Comparison of ENCODE assay signal across 8 cellular contexts in genomic region chrX:51892921-51893745, GRCh38. TPM values are rescaled to one million over a fixed set of nuclear protein-coding genes. Genes with fewer than 3 reads are reported as not detected.
DNase-seq lines count a peak whose midpoint lies in the region; FAIRE-seq and TF ChIP-seq lines count a peak whose summit lies in the region.

MAGED1 (plus strand) TSS chrX:51893623; CDS start chrX:51894305, 682 bp downstream.

- H3K4me3 ChIP-seq in MM.1S (ENCODE audit: low read length) (peak within 1 kb of the TSS; percentile 72), trophoblast cell (ENCODE audit: low read depth, low read length) (peak within 1 kb of the TSS; percentile 79), tibial nerve (peak within 1 kb of the TSS; percentile 38 to 66 (median 58))

- H3K9me3 ChIP-seq in MM.1S (replicated peaks; ENCODE audit: insufficient read depth, low read length) = no peaks in the 10 kb centered on the region
- no peaks in the 10 kb centered on the region for H3K9me3 ChIP-seq in trophoblast cell (ENCODE audit: insufficient read depth, low read depth, low read length)
- no peaks in the 10 kb centered on the region for H3K9me3 ChIP-seq in tibial nerve

- H2BK12ac ChIP-seq in trophoblast cell (ENCODE audit: low read length) = peak within 1 kb of the TSS; percentile 12

- H3K4me1 ChIP-seq in MM.1S (ENCODE audit: low read length) (no peaks in the 10 kb centered on the region), trophoblast cell (ENCODE audit: control insufficient read depth in 1 of 2, insufficient read depth in 2 of 2, low read length in 2 of 2) (peaks cover 14 to 21% of the 10 kb centered on the region in 2 experiments), tibial nerve (peaks cover 0 to 17% (median 5%) of the 10 kb centered on the region in 4 donors)

- peaks cover 7% of the 10 kb centered on the region for H3K79me1 ChIP-seq in trophoblast cell (ENCODE audit: low read length)

- TF ChIP-seq POLR2A in H54 (IDR thresholded peaks at IDR 0.05; ENCODE audit: low read depth, low read length) (peak; percentile 88), tibial nerve (IDR thresholded peaks at IDR 0.05) (peak; percentile 36 to 72)

- H3K79me2 ChIP-seq in MM.1S (ENCODE audit: low read length) (no peaks in the 10 kb centered on the region), trophoblast cell (ENCODE audit: control insufficient read depth, insufficient read depth, low read length, poor library complexity) (peaks cover 22% of the 10 kb centered on the region)

- H4K91ac ChIP-seq in trophoblast cell (ENCODE audit: low read depth, low read length) = peak within 1 kb of the TSS; percentile 85

- peak within 1 kb of the TSS; percentile 89 for H3K14ac ChIP-seq in trophoblast cell (ENCODE audit: low read length)

- H4K12ac ChIP-seq in trophoblast cell (ENCODE audit: low read depth, low read length) = peak within 1 kb of the TSS; percentile 59

- H3K4me2 ChIP-seq in MM.1S (ENCODE audit: low read depth, low read length) (peak within 1 kb of the TSS; percentile 62), trophoblast cell (ENCODE audit: low read length) (peak within 1 kb of the TSS; percentile 88)

- H3K4ac ChIP-seq in trophoblast cell (ENCODE audit: low read depth, low read length) = peak within 1 kb of the TSS; percentile 91

- H2AK5ac ChIP-seq in trophoblast cell (ENCODE audit: low read length) = peak within 1 kb of the TSS; percentile 79

- H2BK120ac ChIP-seq in trophoblast cell (ENCODE audit: insufficient read depth, low read length, poor library complexity) = peak within 1 kb of the TSS; percentile 38

- peak in 1 of 2 donors; percentile 88 for TF ChIP-seq EP300 in tibial nerve (IDR thresholded peaks at IDR 0.05)

- FAIRE-seq in H54 (lab: Jason Lieb, UNC) = no peak

- TF ChIP-seq CTCF in MM.1S (IDR thresholded peaks at IDR 0.05; ENCODE audit: low read length) = no peak
- no peak for TF ChIP-seq CTCF in tibial nerve (IDR thresholded peaks at IDR 0.05)

- H3K18ac ChIP-seq in trophoblast cell (ENCODE audit: low read length) = peak within 1 kb of the TSS; percentile 84

- H3F3A ChIP-seq in MM.1S (ENCODE audit: insufficient read depth, low read length) = no peaks in the 10 kb centered on the region

- H3K23ac ChIP-seq in trophoblast cell (ENCODE audit: low read length) = no peak within 1 kb of the TSS

- peak within 1 kb of the TSS; percentile 71 for H4K8ac ChIP-seq in trophoblast cell (ENCODE audit: low read depth, low read length)

- H3K9ac ChIP-seq in MM.1S (ENCODE audit: low read length) (peak within 1 kb of the TSS; percentile 50; the same call in 1 of the 2 replicates), trophoblast cell (ENCODE audit: low read length) (peak within 1 kb of the TSS; percentile 83)

- H3K27me3 ChIP-seq in MM.1S (replicated peaks; ENCODE audit: insufficient read depth, low read length) (no peaks in the 10 kb centered on the region), trophoblast cell (ENCODE audit: insufficient read depth, low read length) (no peaks in the 10 kb centered on the region), tibial nerve (no peaks in the 10 kb centered on the region)

- intact Hi-C loops in cardiac septum (cut with DNase I) = no loop called here

- H4K20me1 ChIP-seq in MM.1S (ENCODE audit: insufficient read depth, low read length) = no peaks in the 10 kb centered on the region

- no peaks in the 10 kb centered on the region for H3K9me2 ChIP-seq in MM.1S (replicated peaks; ENCODE audit: insufficient read depth, low read length)

- no peaks in the 10 kb centered on the region for H3K36me3 ChIP-seq in MM.1S (replicated peaks; ENCODE audit: insufficient read depth, low read length)
- H3K36me3 ChIP-seq in trophoblast cell (ENCODE audit: control insufficient read depth in 1 of 2, insufficient read depth in 2 of 2, low read length in 2 of 2) = peaks cover 27 to 31% of the 10 kb centered on the region in 2 experiments
- H3K36me3 ChIP-seq in tibial nerve = peaks cover 0 to 17% (median 0%) of the 10 kb centered on the region in 3 donors

- no peak within 1 kb of the TSS for H3K27ac ChIP-seq in MM.1S (ENCODE audit: low read length)
- no peak within 1 kb of the TSS for H3K27ac ChIP-seq in adipose tissue (ENCODE audit: low read depth, low read length)
- H3K27ac ChIP-seq in trophoblast cell (ENCODE audit: low read depth, low read length) = peak within 1 kb of the TSS; percentile 73
- H3K27ac ChIP-seq in tibial nerve = peak within 1 kb of the TSS; percentile 62 to 93 (median 82)

- DNase-seq in EL = peak; percentile 92
- DNase-seq in H54 (ENCODE audit: insufficient read length, low spot score) = peak; percentile 20
- peak; percentile 74 for DNase-seq in MM.1S
- peak; percentile 41 to 87 (median 56) for DNase-seq in T-helper 1 cell
- peak; percentile 93 for DNase-seq in cardiac septum (ENCODE audit: low spot score)
- DNase-seq in trophoblast cell = peak; percentile 83 to 92
- peak; percentile 68 to 71 for DNase-seq in tibial nerve (ENCODE audit: low spot score in 2 of 2)

- peak within 1 kb of the TSS; percentile 46 for H2BK5ac ChIP-seq in trophoblast cell (ENCODE audit: low read depth, low read length, poor library complexity)

- H2AFZ ChIP-seq in MM.1S (ENCODE audit: low read length) (peak within 1 kb of the TSS; percentile 67), trophoblast cell (ENCODE audit: insufficient read depth, low read length, poor library complexity) (no peak within 1 kb of the TSS)

- WGBS in adipose tissue, 3 donors = 0 to 23% (median 0%) methylated on average over 24 to 35 of the region's 35 CpGs
- no CpG with 5 or more reads among the region's 35 CpGs for WGBS in trophoblast cell (ENCODE audit: extremely low coverage, insufficient coverage, insufficient read length)
- 0 to 34% methylated on average over 16 to 35 of the region's 35 CpGs for WGBS in tibial nerve, 2 donors

RNA-seq across cellular contexts. Expression of gene MAGED1, which starts in this region (rescaled TPM):
- 10 to 100 TPM; 26.4 to 33.0 (median 28.6) TPM for polyA plus RNA-seq in adipose tissue
- 79.9 TPM for total RNA-seq in cardiac septum
- polyA plus RNA-seq in trophoblast cell (2013) = 648 and 683 TPM in 2 replicates
- 10 to 100 TPM; 34.1 to 51.1 (median 46.7) TPM for total RNA-seq in tibial nerve

Comparison
In these comparisons a context has a peak if more than half of its experiments do, and no peak if none do; other contexts are left out.
1. DNase-seq: peak in every context shown above with its lines; median percentile 93 in cardiac septum; 92 in EL; 88 in trophoblast cell; 74 in MM.1S; 70 in tibial nerve; 56 in T-helper 1 cell; 20 in H54.
2. H3K27ac ChIP-seq: peak in trophoblast cell (single experiment) and tibial nerve (4 of 4); none in MM.1S (single experiment) and adipose tissue (single experiment).
3. Peak in every context shown above with its lines, with median percentiles within 50 percentile points of each other: H3K4me3 ChIP-seq.